Comparison of ENCODE assay signal across 23 cellular contexts in genomic region chr14:86022031-86022629, GRCh38.
DNase-seq lines count a peak whose midpoint lies in the region; ATAC-seq and TF ChIP-seq lines count a peak whose summit lies in the region.
"Had no signal": no experiment of that assay in that cellular context is flagged by ENCODE, and none has a peak within 500 bp of the region (broad histone marks: within the 10 kb centered on the region; RNA-seq: fewer than 3 reads in every experiment).

No MANE protein-coding gene starts in this region.

- CTCF ChIA-PET in Calu3 (lab: Charles Lee) = no interaction called here

- no peaks in the 10 kb centered on the region for H3K4me1 Mint-ChIP-seq in Calu3 (ENCODE audit: low read depth, unreplicated experiment)
- H3K4me1 Mint-ChIP-seq: stimulated activated memory B cell treated with anti-CD40 and anti-IgM and Interleukin-4, amounts not matched to agents 10 μg/mL and 1 μg/mL and 100 μg/mL, for 72 hours had no signal

- no peak overlapping the region for H3K27ac Mint-ChIP-seq in Calu3 (ENCODE audit: unreplicated experiment)
- H3K27ac Mint-ChIP-seq: H9; stimulated activated memory B cell treated with anti-CD40 and anti-IgM and Interleukin-4, amounts not matched to agents 10 μg/mL and 1 μg/mL and 100 μg/mL, for 72 hours had no signal

- TF ChIP-seq CTCF in fibroblast of mammary gland (conservative IDR thresholded peaks at IDR 0.05; ENCODE audit: control insufficient read depth, insufficient read depth, low read depth, low read length) (no peak), Calu3 (IDR thresholded peaks at IDR 0.05; ENCODE audit: unreplicated experiment) (no peak)

- DNase-seq in EL (peak; percentile 86), SK-N-DZ (ENCODE audit: low spot score) (peak; percentile 3), fibroblast of mammary gland (ENCODE audit: low read depth) (peak; percentile 70), renal cortical epithelial cell (ENCODE audit: low read depth) (peak; percentile 96), Calu3 (no peak), SKM-1 treated with dmso at 0.1 percent for 144 hours (lab: John Stamatoyannopoulos, UW; ENCODE audit: unreplicated experiment) (no peak)
- no peak for DNase-seq in stimulated activated naive CD4-positive, alpha-beta T cell treated with Interleukin-2 at 50 U/mL for 16 hours (lab: John Stamatoyannopoulos, UW)
- DNase-seq: activated CD8-positive, alpha-beta memory T cell treated with anti-CD3 and anti-CD28 coated beads, Interleukin-2, amount 50 U/mL, for 48 hours; activated effector memory CD4-positive, alpha-beta T cell treated with anti-CD3 and anti-CD28 coated beads, Interleukin-2, amount 50 U/mL, for 16 hours; adrenal gland; AML-193; Caco-2; central memory CD4-positive, alpha-beta T cell; GDM1; H9; mammary epithelial cell; NCI-H226; right lobe of liver had no signal

- H3K4me3 ChIP-seq in fibroblast of mammary gland (ENCODE audit: control insufficient read depth, low read depth, low read length) = no peak overlapping the region
- H3K4me3 ChIP-seq: adrenal gland, GM12878, right lobe of liver had no signal

- no TSS peak for BruUV-seq in Calu3 (replicated peaks; lab: Mats Ljungman, UMichigan)

- H3K27me3 Mint-ChIP-seq in Calu3 (ENCODE audit: unreplicated experiment) = no peaks in the 10 kb centered on the region
- H3K27me3 Mint-ChIP-seq: stimulated activated memory B cell treated with anti-CD40 and anti-IgM and Interleukin-4, amounts not matched to agents 10 μg/mL and 1 μg/mL and 100 μg/mL, for 72 hours had no signal

- no peak overlapping the region for H3K4me3 Mint-ChIP-seq in Calu3 (ENCODE audit: low read depth, unreplicated experiment)
- H3K4me3 Mint-ChIP-seq: H9; stimulated activated memory B cell treated with anti-CD40 and anti-IgM and Interleukin-4, amounts not matched to agents 10 μg/mL and 1 μg/mL and 100 μg/mL, for 72 hours had no signal

- intact Hi-C loops in Calu3 (cut with micrococcal nuclease; ENCODE audit: unreplicated experiment) = no loop called here

- peaks cover 11% of the 10 kb centered on the region for H3K9me3 Mint-ChIP-seq in Calu3 (ENCODE audit: low read depth, unreplicated experiment)

- H3K36me3 Mint-ChIP-seq in Calu3 (ENCODE audit: insufficient read depth, unreplicated experiment) = no peaks in the 10 kb centered on the region
- H3K36me3 Mint-ChIP-seq: stimulated activated memory B cell treated with anti-CD40 and anti-IgM and Interleukin-4, amounts not matched to agents 10 μg/mL and 1 μg/mL and 100 μg/mL, for 72 hours had no signal

- ATAC-seq in GM21619 (IDR thresholded peaks at IDR 0.05; ENCODE audit: unreplicated experiment) = no peak
- ATAC-seq: esophagus mucosa; GM12878; HepG2; right lobe of liver; stimulated activated memory B cell treated with anti-CD40 and anti-IgM and Interleukin-4, amounts not matched to agents 10 μg/mL and 1 μg/mL and 100 μg/mL, for 72 hours had no signal

Comparison
In these comparisons a context has a peak if more than half of its experiments do, and no peak if none do; other contexts are left out.
1. DNase-seq: peak in EL (single experiment), SK-N-DZ (single experiment), fibroblast of mammary gland (single experiment) and renal cortical epithelial cell (single experiment); none in Calu3 (single experiment), SKM-1 treated with dmso at 0.1 percent for 144 hours (single experiment) and stimulated activated naive CD4-positive, alpha-beta T cell treated with Interleukin-2 at 50 U/mL for 16 hours (single experiment).